In genomic region chr19:45670670-45671453, GRCh38 we compare ENCODE assay signal across 2 cellular contexts.
A peak's percentile ranks its signal among the peaks of the same experiment; 100 is the strongest.
TF ChIP-seq lines count a peak whose summit lies in the region.

No MANE protein-coding gene starts in this region.

TF ChIP-seq in WTC11, 78 proteins besides CTCF, POLR2A, EP300 and RAD21:
- TF ChIP-seq IRF2 (CRISPR knock-in tag; IDR thresholded peaks at IDR 0.05; ENCODE audit: borderline replicate concordance, low read depth) (no peak), TCF7 (CRISPR knock-in tag; IDR thresholded peaks at IDR 0.05; ENCODE audit: low read depth) (no peak), ETV6 (CRISPR knock-in tag; IDR thresholded peaks at IDR 0.05) (0 out of 2 replicates have a peak, but pooled peaks have one; percentile 21), MYBL2 (CRISPR knock-in tag; IDR thresholded peaks at IDR 0.05) (0 out of 2 replicates have a peak, but pooled peaks have one; percentile 50), MAX (CRISPR knock-in tag; IDR thresholded peaks at IDR 0.05) (peak; percentile 28; the same call in 1 of the 2 replicates), FOXP1 (CRISPR knock-in tag; IDR thresholded peaks at IDR 0.05; ENCODE audit: borderline replicate concordance) (0 out of 2 replicates have a peak, but pooled peaks have one; percentile 15), SP1 (CRISPR knock-in tag; conservative IDR thresholded peaks at IDR 0.05) (peak; percentile 86)

TF ChIP-seq in HepG2, 621 proteins besides CTCF, POLR2A, EP300 and RAD21:
- TF ChIP-seq ZFP36L2 (CRISPR knock-in tag; IDR thresholded peaks at IDR 0.05) (no peak), SKI (IDR thresholded peaks at IDR 0.05; ENCODE audit: partially characterized antibody) (no peak), ATF1 (CRISPR knock-in tag; IDR thresholded peaks at IDR 0.05) (no peak), RORA (CRISPR knock-in tag; IDR thresholded peaks at IDR 0.05) (no peak), GFI1 (CRISPR knock-in tag; IDR thresholded peaks at IDR 0.05; ENCODE audit: borderline replicate concordance) (no peak), DRAP1 (CRISPR knock-in tag; IDR thresholded peaks at IDR 0.05) (peak; percentile 32; the same call in 1 of the 2 replicates), HOXA3 (CRISPR knock-in tag; IDR thresholded peaks at IDR 0.05) (0 out of 2 replicates have a peak, but pooled peaks have one; percentile 15), NFKBIZ (CRISPR knock-in tag; IDR thresholded peaks at IDR 0.05) (no peak), IRF9 (CRISPR knock-in tag; IDR thresholded peaks at IDR 0.05; ENCODE audit: borderline replicate concordance) (no peak), POGK (CRISPR knock-in tag; conservative IDR thresholded peaks at IDR 0.05) (no peak), ZNF687 (CRISPR knock-in tag; IDR thresholded peaks at IDR 0.05) (peak; percentile 34), SNAI1 (CRISPR knock-in tag; IDR thresholded peaks at IDR 0.05; ENCODE audit: borderline replicate concordance) (no peak), ZNF446 (CRISPR knock-in tag; IDR thresholded peaks at IDR 0.05) (no peak), CEBPZ (IDR thresholded peaks at IDR 0.05; ENCODE audit: low read length) (no peak), SP1 (IDR thresholded peaks at IDR 0.05) (no peak), SP1 (CRISPR knock-in tag; IDR thresholded peaks at IDR 0.05) (peak; percentile 56), HNRNPL (IDR thresholded peaks at IDR 0.05; ENCODE audit: low read depth, low read length) (peak; percentile 81), GABPA (IDR thresholded peaks at IDR 0.05; ENCODE audit: low read depth, low read length) (no peak), GABPA (CRISPR knock-in tag; IDR thresholded peaks at IDR 0.05; ENCODE audit: low read depth) (0 out of 2 replicates have a peak, but pooled peaks have one; percentile 29), NONO (IDR thresholded peaks at IDR 0.05) (no peak), NONO (CRISPR knock-in tag; conservative IDR thresholded peaks at IDR 0.05) (no peak), MLLT10 (CRISPR knock-in tag; IDR thresholded peaks at IDR 0.05) (no peak), ZNF678 (CRISPR knock-in tag; IDR thresholded peaks at IDR 0.05) (no peak), ZFP91 (CRISPR knock-in tag; IDR thresholded peaks at IDR 0.05; ENCODE audit: borderline replicate concordance) (peak; percentile 34; the same call in 1 of the 2 replicates), ELF1 (CRISPR knock-in tag; IDR thresholded peaks at IDR 0.05) (peak; percentile 64; the same call in 1 of the 2 replicates), ZNF232 (CRISPR knock-in tag; IDR thresholded peaks at IDR 0.05; ENCODE audit: borderline replicate concordance) (no peak), FOXJ3 (CRISPR knock-in tag; IDR thresholded peaks at IDR 0.05; ENCODE audit: borderline replicate concordance) (no peak), ZBTB33 (CRISPR knock-in tag; IDR thresholded peaks at IDR 0.05) (0 out of 2 replicates have a peak, but pooled peaks have one; percentile 34), ESRRA (CRISPR knock-in tag; IDR thresholded peaks at IDR 0.05; ENCODE audit: low read depth) (no peak), HMGXB3 (CRISPR knock-in tag; IDR thresholded peaks at IDR 0.05; ENCODE audit: borderline replicate concordance) (no peak), GABPB1 (CRISPR knock-in tag; IDR thresholded peaks at IDR 0.05) (peak; percentile 38; the same call in 1 of the 2 replicates), MXD1 (CRISPR knock-in tag; IDR thresholded peaks at IDR 0.05) (0 out of 2 replicates have a peak, but pooled peaks have one; percentile 18), FOXA3 (CRISPR knock-in tag; IDR thresholded peaks at IDR 0.05) (no peak)
